ENCODE assay signal across 10 cellular contexts in genomic region chr3:170985304-170985703, GRCh38. TPM values are rescaled to one million over a fixed set of nuclear protein-coding genes. Genes with fewer than 3 reads are reported as not detected.
"Had no signal": no experiment of that assay in that cellular context is flagged by ENCODE, and none has a peak within 500 bp of the region (broad histone marks: within the 10 kb centered on the region; RNA-seq: fewer than 3 reads in every experiment).

No MANE protein-coding gene starts in this region.

- H3K9me3 ChIP-seq: HAP-1 had no signal

- H3K27ac ChIP-seq: GM23248, HL-60 had no signal

- FAIRE-seq: HTR-8/SVneo had no signal

- H3K4me1 ChIP-seq: HAP-1 had no signal

- DNase-seq: GM23248, GOT3, H7, HFFc6, IMR-90 had no signal

- H3K36me3 ChIP-seq: HAP-1 had no signal

- ATAC-seq: HCT116 had no signal

- H3K4me3 ChIP-seq: GM23248, HAP-1 had no signal

RNA-seq across cellular contexts. Expression of gene SLC2A2, which starts 41.2 kb away (rescaled TPM):
- total RNA-seq: GM23248, H4, H7, HFFc6, IMR-90 had no signal
- polyA plus RNA-seq: GM23248, IMR-90 had no signal
